9 cellular contexts compared by ENCODE assay signal in genomic region chr13:45615501-45616101, GRCh38. TPM values are rescaled to one million over a fixed set of nuclear protein-coding genes. Genes with fewer than 3 reads are reported as not detected.
DNase-seq lines count a peak whose midpoint lies in the region; ATAC-seq, FAIRE-seq and TF ChIP-seq lines count a peak whose summit lies in the region.
"Had no signal": no experiment of that assay in that cellular context is flagged by ENCODE, and none has a peak within 500 bp of the region (broad histone marks: within the 10 kb centered on the region; RNA-seq: fewer than 3 reads in every experiment).

TSS of gene ERICH6B (minus strand) at chr13:45615739. CDS start at chr13:45597005, 18,734 bp downstream.

- no peaks in the 10 kb centered on the region for H3K36me3 Mint-ChIP-seq in activated CD4-positive, alpha-beta memory T cell treated with anti-CD3 and anti-CD28 coated beads for 36 hours
- H3K36me3 Mint-ChIP-seq in activated CD4-positive, alpha-beta memory T cell treated with anti-CD3 and anti-CD28 coated beads, Interleukin-2, amount 10 ng/mL, durations not matched to agents 7 days and 5 days (ENCODE audit: low read depth), result no peaks in the 10 kb centered on the region
- no peaks in the 10 kb centered on the region for H3K36me3 Mint-ChIP-seq in activated naive CD8-positive, alpha-beta T cell treated with anti-CD3 and anti-CD28 coated beads, Interleukin-2, amount 50 U/mL, for 24 hours (ENCODE audit: low read depth)

- peaks cover 37% of the 10 kb centered on the region for H3K27me3 Mint-ChIP-seq in activated CD4-positive, alpha-beta memory T cell treated with anti-CD3 and anti-CD28 coated beads for 36 hours
- H3K27me3 Mint-ChIP-seq in activated CD4-positive, alpha-beta memory T cell treated with anti-CD3 and anti-CD28 coated beads, Interleukin-2, amount 10 ng/mL, durations not matched to agents 7 days and 5 days, result peaks cover 79% of the 10 kb centered on the region
- peaks cover 69% of the 10 kb centered on the region for H3K27me3 Mint-ChIP-seq in activated naive CD8-positive, alpha-beta T cell treated with anti-CD3 and anti-CD28 coated beads, Interleukin-2, amount 50 U/mL, for 24 hours

- intact Hi-C loops in activated CD4-positive, alpha-beta memory T cell treated with anti-CD3 and anti-CD28 coated beads for 36 hours (cut with micrococcal nuclease), result no loop called here
- intact Hi-C loops in stomach (cut with DNase I; ENCODE audit: low total_unique reads), result no loop called here

- CTCF ChIA-PET in activated CD4-positive, alpha-beta memory T cell treated with anti-CD3 and anti-CD28 coated beads for 36 hours (lab: Charles Lee), result no interaction called here
- CTCF ChIA-PET in activated CD4-positive, alpha-beta memory T cell treated with anti-CD3 and anti-CD28 coated beads, Interleukin-2, amount 10 ng/mL, durations not matched to agents 7 days and 5 days (lab: Charles Lee), result interaction anchor here (0.6 kb wide), 1 partner anchor 244 kb away, joined by 4 read pairs; no protein-coding TSS in a partner anchor

- no peak for TF ChIP-seq CTCF in stomach (IDR thresholded peaks at IDR 0.05)

- no peak for TF ChIP-seq POLR2A in stomach (IDR thresholded peaks at IDR 0.05)
- no peak for TF ChIP-seq POLR2A in H54 (IDR thresholded peaks at IDR 0.05; ENCODE audit: low read depth, low read length)

- WGBS in stomach, 5 donors, result 3 to 6% (median 6%) methylated on average over 20 to 27 of the region's 27 CpGs

- H3K4me3 ChIP-seq in iPS-18c (ENCODE audit: insufficient read depth, low read depth, low read length) (peak within 1 kb of the TSS; percentile 39; the same call in 1 of the 2 replicates), stomach (peak within 1 kb of the TSS; percentile 10 to 29 (median 20))
- H3K4me3 ChIP-seq: tibial artery had no signal

- peaks cover 0 to 27% (median 8%) of the 10 kb centered on the region in 3 donors for H3K27me3 ChIP-seq in stomach

- no peaks in the 10 kb centered on the region for H3K9me3 Mint-ChIP-seq in activated CD4-positive, alpha-beta memory T cell treated with anti-CD3 and anti-CD28 coated beads for 36 hours
- no peaks in the 10 kb centered on the region for H3K9me3 Mint-ChIP-seq in activated CD4-positive, alpha-beta memory T cell treated with anti-CD3 and anti-CD28 coated beads, Interleukin-2, amount 10 ng/mL, durations not matched to agents 7 days and 5 days
- H3K9me3 Mint-ChIP-seq in activated naive CD8-positive, alpha-beta T cell treated with anti-CD3 and anti-CD28 coated beads, Interleukin-2, amount 50 U/mL, for 24 hours, result no peaks in the 10 kb centered on the region

- H3K9me3 ChIP-seq in iPS-18c (ENCODE audit: control insufficient read depth, insufficient read depth, low read length) (peaks cover 3% of the 10 kb centered on the region), stomach (no peaks in the 10 kb centered on the region)
- H3K9me3 ChIP-seq: tibial artery had no signal

- POLR2A ChIA-PET in activated CD4-positive, alpha-beta memory T cell treated with anti-CD3 and anti-CD28 coated beads for 36 hours (lab: Charles Lee), result no interaction called here
- POLR2A ChIA-PET in activated CD4-positive, alpha-beta memory T cell treated with anti-CD3 and anti-CD28 coated beads, Interleukin-2, amount 10 ng/mL, durations not matched to agents 7 days and 5 days (lab: Charles Lee), result no interaction called here

- no peak for FAIRE-seq in H54 (lab: Jason Lieb, UNC)

- no peak within 1 kb of the TSS for H3K27ac ChIP-seq in stomach
- H3K27ac ChIP-seq: tibial artery had no signal

- ATAC-seq in activated naive CD8-positive, alpha-beta T cell treated with anti-CD3 and anti-CD28 coated beads, Interleukin-2, amount 50 U/mL, for 24 hours, result peak; percentile 52
- ATAC-seq in HG02981 (IDR thresholded peaks at IDR 0.05; ENCODE audit: unreplicated experiment) (no peak), HG03196 (IDR thresholded peaks at IDR 0.05; ENCODE audit: unreplicated experiment) (no peak)

- H3K4me3 Mint-ChIP-seq in activated CD4-positive, alpha-beta memory T cell treated with anti-CD3 and anti-CD28 coated beads for 36 hours, result no peak within 1 kb of the TSS
- no peak within 1 kb of the TSS for H3K4me3 Mint-ChIP-seq in activated CD4-positive, alpha-beta memory T cell treated with anti-CD3 and anti-CD28 coated beads, Interleukin-2, amount 10 ng/mL, durations not matched to agents 7 days and 5 days
- no peak within 1 kb of the TSS for H3K4me3 Mint-ChIP-seq in activated naive CD8-positive, alpha-beta T cell treated with anti-CD3 and anti-CD28 coated beads, Interleukin-2, amount 50 U/mL, for 24 hours

- H3K4me1 ChIP-seq in stomach, result peaks cover 0 to 10% (median 6%) of the 10 kb centered on the region in 4 donors
- H3K4me1 ChIP-seq: tibial artery had no signal

- DNase-seq in activated CD4-positive, alpha-beta memory T cell treated with anti-CD3 and anti-CD28 coated beads for 36 hours, result peak; percentile 16
- no peak for DNase-seq in activated CD4-positive, alpha-beta memory T cell treated with anti-CD3 and anti-CD28 coated beads, Interleukin-2, amount 10 ng/mL, durations not matched to agents 7 days and 5 days
- DNase-seq in activated naive CD8-positive, alpha-beta T cell treated with anti-CD3 and anti-CD28 coated beads, Interleukin-2, amount 50 U/mL, for 24 hours, result peak; percentile 7
- DNase-seq in stomach (no peak), H54 (ENCODE audit: insufficient read length, low spot score) (no peak)

- no peaks in the 10 kb centered on the region for H3K36me3 ChIP-seq in stomach
- H3K36me3 ChIP-seq: tibial artery had no signal

- no peak within 1 kb of the TSS for H3K27ac Mint-ChIP-seq in activated CD4-positive, alpha-beta memory T cell treated with anti-CD3 and anti-CD28 coated beads for 36 hours
- H3K27ac Mint-ChIP-seq in activated CD4-positive, alpha-beta memory T cell treated with anti-CD3 and anti-CD28 coated beads, Interleukin-2, amount 10 ng/mL, durations not matched to agents 7 days and 5 days, result no peak within 1 kb of the TSS
- H3K27ac Mint-ChIP-seq in activated naive CD8-positive, alpha-beta T cell treated with anti-CD3 and anti-CD28 coated beads, Interleukin-2, amount 50 U/mL, for 24 hours, result no peak within 1 kb of the TSS

- H3K4me1 Mint-ChIP-seq in activated CD4-positive, alpha-beta memory T cell treated with anti-CD3 and anti-CD28 coated beads for 36 hours (ENCODE audit: low read depth), result peaks cover 5% of the 10 kb centered on the region
- H3K4me1 Mint-ChIP-seq in activated CD4-positive, alpha-beta memory T cell treated with anti-CD3 and anti-CD28 coated beads, Interleukin-2, amount 10 ng/mL, durations not matched to agents 7 days and 5 days, result no peaks in the 10 kb centered on the region
- H3K4me1 Mint-ChIP-seq in activated naive CD8-positive, alpha-beta T cell treated with anti-CD3 and anti-CD28 coated beads, Interleukin-2, amount 50 U/mL, for 24 hours, result no peaks in the 10 kb centered on the region

- TF ChIP-seq EP300 in stomach (IDR thresholded peaks at IDR 0.05), result no peak

RNA-seq across cellular contexts. Expression of gene ERICH6B, which starts in this region (rescaled TPM):
- not detected for total RNA-seq in activated CD4-positive, alpha-beta memory T cell treated with anti-CD3 and anti-CD28 coated beads for 36 hours
- total RNA-seq in activated CD4-positive, alpha-beta memory T cell treated with anti-CD3 and anti-CD28 coated beads, Interleukin-2, amount 10 ng/mL, durations not matched to agents 7 days and 5 days, result not detected
- not detected for total RNA-seq in stomach
- not detected for polyA plus RNA-seq in stomach

Comparison
In these comparisons a context has a peak if more than half of its experiments do, and no peak if none do; other contexts are left out.
1. Peak in DNase-seq in activated CD4-positive, alpha-beta memory T cell treated with anti-CD3 and anti-CD28 coated beads for 36 hours; RNA of the gene not detected or under 1 TPM.